In genomic region chr10:133261726-133262325, GRCh38 we compare ENCODE assay signal across 9 cellular contexts. TPM values are rescaled to one million over a fixed set of nuclear protein-coding genes. Genes with fewer than 3 reads are reported as not detected.
DNase-seq lines count a peak whose midpoint lies in the region; ATAC-seq and TF ChIP-seq lines count a peak whose summit lies in the region.
"Had no signal": no experiment of that assay in that cellular context is flagged by ENCODE, and none has a peak within 500 bp of the region (broad histone marks: within the 10 kb centered on the region; RNA-seq: fewer than 3 reads in every experiment).

No MANE protein-coding gene starts in this region.

- no peaks in the 10 kb centered on the region for H3K36me3 ChIP-seq in PC-3 (ENCODE audit: low read depth, low read length)

- no TSS peak for BruUV-seq in PC-3 (replicated peaks; lab: Mats Ljungman, UMichigan)

- TF ChIP-seq CTCF in CD14-positive monocyte (IDR thresholded peaks at IDR 0.05) (no peak), PC-3 (conservative IDR thresholded peaks at IDR 0.05; ENCODE audit: low read depth, low read length) (no peak)

- H2AFZ ChIP-seq in PC-3 (ENCODE audit: low read length): 0 out of 2 replicates have a peak overlapping the region, but pooled peaks have one; percentile 22

- peak; percentile 69 for ATAC-seq in GM19324 (IDR thresholded peaks at IDR 0.05; ENCODE audit: low FRiP score, unreplicated experiment)
- ATAC-seq in HG03439 (IDR thresholded peaks at IDR 0.05; ENCODE audit: unreplicated experiment): peak; percentile 57
- peak; percentile 5; the same call in 1 of the 2 replicates for ATAC-seq in PC-3
- peak; percentile 50 to 60 for ATAC-seq in activated T-cell treated with anti-CD3 and anti-CD28 coated beads, Interleukin-2, amount 50 U/mL, for 4 hours
- ATAC-seq in esophagus mucosa: peak; percentile 67
- peak; percentile 66 for ATAC-seq in stimulated activated effector memory CD8-positive, alpha-beta T cell treated with anti-CD3 and anti-CD28 coated beads, Interleukin-12 subunit alpha, Interleukin-12 subunit beta, amount 100 ng/mL, for 72 hours

- CTCF ChIA-PET in PC-3 (lab: Charles Lee): no interaction called here

- H3K27ac ChIP-seq in PC-3 (ENCODE audit: low read length): peak overlapping the region; percentile 67

- DNase-seq in CD14-positive monocyte (ENCODE audit: low spot score): peak; percentile 88
- peak; percentile 61 for DNase-seq in PC-3
- peak; percentile 84 for DNase-seq in activated T-cell treated with anti-CD3 and anti-CD28 coated beads, Interleukin-2, amount 50 U/mL, for 4 hours
- DNase-seq in myocyte (ENCODE audit: low read depth): peak; percentile 64
- DNase-seq in stimulated activated effector memory CD8-positive, alpha-beta T cell treated with anti-CD3 and anti-CD28 coated beads, Interleukin-12 subunit alpha, Interleukin-12 subunit beta, amount 100 ng/mL, for 72 hours (ENCODE audit: low spot score in 2 of 2): peak; percentile 74 to 87

- no peaks in the 10 kb centered on the region for H4K20me1 ChIP-seq in PC-3 (ENCODE audit: low read length)

- peak overlapping the region; percentile 76 for H3K4me2 ChIP-seq in PC-3 (ENCODE audit: low read length)

- intact Hi-C loops in CD14-positive monocyte (cut with micrococcal nuclease): loop anchor here in 1 of 2 donors (5.0 kb wide), 1 partner anchor 45 kb away; the partner anchor contains the start of genes TUBGCP2 and ZNF511
- intact Hi-C loops in PC-3 (cut with micrococcal nuclease): no loop called here

- no peaks in the 10 kb centered on the region for H3K27me3 ChIP-seq in PC-3 (ENCODE audit: low read length)

- no peaks in the 10 kb centered on the region for H3K79me2 ChIP-seq in PC-3 (ENCODE audit: low read length)

- no peaks in the 10 kb centered on the region for H3K9me3 ChIP-seq in PC-3 (ENCODE audit: low read length)

- H3K4me1 ChIP-seq in PC-3 (ENCODE audit: insufficient read depth, low read length): peaks cover 70% of the 10 kb centered on the region

- no peaks in the 10 kb centered on the region for H3F3A ChIP-seq in PC-3 (ENCODE audit: low read length, unreplicated experiment)

- peak overlapping the region; percentile 84 for H3K9ac ChIP-seq in PC-3 (ENCODE audit: low read length)

- peak overlapping the region; percentile 46 to 56 for H3K4me3 Mint-ChIP-seq in CD14-positive monocyte
- peak overlapping the region; percentile 79 for H3K4me3 Mint-ChIP-seq in activated T-cell treated with anti-CD3 and anti-CD28 coated beads, Interleukin-2, amount 50 U/mL, for 4 hours
- peak overlapping the region; percentile 76 for H3K4me3 Mint-ChIP-seq in stimulated activated effector memory CD8-positive, alpha-beta T cell treated with anti-CD3 and anti-CD28 coated beads, Interleukin-12 subunit alpha, Interleukin-12 subunit beta, amount 100 ng/mL, for 72 hours

- peak overlapping the region; percentile 68 to 99 (median 96) for H3K27ac Mint-ChIP-seq in CD14-positive monocyte
- H3K27ac Mint-ChIP-seq in stimulated activated effector memory CD8-positive, alpha-beta T cell treated with anti-CD3 and anti-CD28 coated beads, Interleukin-12 subunit alpha, Interleukin-12 subunit beta, amount 100 ng/mL, for 72 hours: peak overlapping the region; percentile 88

- no peaks in the 10 kb centered on the region for H3K9me2 ChIP-seq in PC-3 (replicated peaks; ENCODE audit: low read length)

- peaks cover 23 to 37% of the 10 kb centered on the region in 2 donors for H3K36me3 Mint-ChIP-seq in CD14-positive monocyte
- H3K36me3 Mint-ChIP-seq in activated T-cell treated with anti-CD3 and anti-CD28 coated beads, Interleukin-2, amount 50 U/mL, for 4 hours (ENCODE audit: insufficient read depth): no peaks in the 10 kb centered on the region
- H3K36me3 Mint-ChIP-seq in stimulated activated effector memory CD8-positive, alpha-beta T cell treated with anti-CD3 and anti-CD28 coated beads, Interleukin-12 subunit alpha, Interleukin-12 subunit beta, amount 100 ng/mL, for 72 hours: peaks cover 78% of the 10 kb centered on the region

- H3K27me3 Mint-ChIP-seq in CD14-positive monocyte (ENCODE audit: low read depth in 3 of 3): peaks cover 0 to 6% (median 1%) of the 10 kb centered on the region in 3 donors
- H3K27me3 Mint-ChIP-seq in activated T-cell treated with anti-CD3 and anti-CD28 coated beads, Interleukin-2, amount 50 U/mL, for 4 hours (ENCODE audit: low read depth): no peaks in the 10 kb centered on the region

- peak overlapping the region; percentile 61 for H3K4me3 ChIP-seq in PC-3 (ENCODE audit: low read length)

- POLR2A ChIA-PET in PC-3 (lab: Charles Lee; ENCODE audit: unreplicated experiment): no interaction called here

- H3K4me1 Mint-ChIP-seq in CD14-positive monocyte: peaks cover 79% of the 10 kb centered on the region
- peaks cover 70% of the 10 kb centered on the region for H3K4me1 Mint-ChIP-seq in activated T-cell treated with anti-CD3 and anti-CD28 coated beads, Interleukin-2, amount 50 U/mL, for 4 hours (ENCODE audit: low read depth)
- peaks cover 80% of the 10 kb centered on the region for H3K4me1 Mint-ChIP-seq in stimulated activated effector memory CD8-positive, alpha-beta T cell treated with anti-CD3 and anti-CD28 coated beads, Interleukin-12 subunit alpha, Interleukin-12 subunit beta, amount 100 ng/mL, for 72 hours

- no peaks in the 10 kb centered on the region for H3K9me3 Mint-ChIP-seq in CD14-positive monocyte
- H3K9me3 Mint-ChIP-seq in activated T-cell treated with anti-CD3 and anti-CD28 coated beads, Interleukin-2, amount 50 U/mL, for 4 hours: no peaks in the 10 kb centered on the region
- H3K9me3 Mint-ChIP-seq in stimulated activated effector memory CD8-positive, alpha-beta T cell treated with anti-CD3 and anti-CD28 coated beads, Interleukin-12 subunit alpha, Interleukin-12 subunit beta, amount 100 ng/mL, for 72 hours: no peaks in the 10 kb centered on the region

RNA-seq across cellular contexts. Expression of gene ADAM8, which starts 14.8 kb away (rescaled TPM):
- polyA plus RNA-seq in CD14-positive monocyte: 10 to 100 TPM; 32.7 to 72.8 TPM
- total RNA-seq in PC-3 (2014; rRNA removed) (113 and 147 TPM in 2 replicates), esophagus mucosa (2.5 TPM), myocyte (1.5 and 2.0 TPM in 2 replicates)
- total RNA-seq in activated T-cell treated with anti-CD3 and anti-CD28 coated beads, Interleukin-2, amount 50 U/mL, for 4 hours: 10 to 100 TPM; 62.8 to 72.7 (median 70.7) TPM
- 0.91 TPM for polyA plus RNA-seq in myocyte (2012)

RNA-seq across cellular contexts. Expression of gene VENTX, which starts 24.2 kb away (rescaled TPM):
- polyA plus RNA-seq in CD14-positive monocyte: 1 to 10 TPM; 1.4 to 1.6 TPM
- not detected in 2 replicates for total RNA-seq in PC-3 (2014; rRNA removed)
- not detected for total RNA-seq in activated T-cell treated with anti-CD3 and anti-CD28 coated beads, Interleukin-2, amount 50 U/mL, for 4 hours
- 0.12 TPM for total RNA-seq in esophagus mucosa
- total RNA-seq in myocyte: 0.05 TPM in 1 of 2 replicates, not detected in the other
- polyA plus RNA-seq in myocyte (2012): not detected
- total RNA-seq: activated CD8-positive, alpha-beta memory T cell treated with anti-CD3 and anti-CD28 coated beads for 36 hours had no signal

RNA-seq across cellular contexts. Expression of gene UTF1, which starts 31.8 kb away (rescaled TPM):
- polyA plus RNA-seq in CD14-positive monocyte: under 1 TPM; 0.14 to 0.48 TPM
- total RNA-seq in PC-3 (2014; rRNA removed): not detected in 2 replicates
- under 1 TPM in 1 of 3 donors, not detected in 2; 0.25 TPM for total RNA-seq in activated T-cell treated with anti-CD3 and anti-CD28 coated beads, Interleukin-2, amount 50 U/mL, for 4 hours
- not detected for total RNA-seq in esophagus mucosa
- total RNA-seq in myocyte: not detected in 2 replicates
- not detected for polyA plus RNA-seq in myocyte (2012)
- total RNA-seq: activated CD8-positive, alpha-beta memory T cell treated with anti-CD3 and anti-CD28 coated beads for 36 hours had no signal

RNA-seq across cellular contexts. Expression of gene TUBGCP2, which starts 46.8 kb away (rescaled TPM):
- polyA plus RNA-seq in CD14-positive monocyte: 10 to 100 TPM; 25.9 to 39.3 TPM
- total RNA-seq in PC-3 (2014; rRNA removed): 72.9 and 84.4 TPM in 2 replicates
- 10 to 100 TPM; 59.6 to 67.9 (median 62.6) TPM for total RNA-seq in activated T-cell treated with anti-CD3 and anti-CD28 coated beads, Interleukin-2, amount 50 U/mL, for 4 hours
- total RNA-seq in esophagus mucosa: 35.8 TPM
- 66.3 and 71.5 TPM in 2 replicates for total RNA-seq in myocyte
- polyA plus RNA-seq in myocyte (2012): 69.2 TPM

RNA-seq across cellular contexts. Expression of gene ZNF511, which starts 46.9 kb away (rescaled TPM):
- 100 to 1,000 TPM in 1 of 2 donors, 10 to 100 TPM in 1; 84.7 to 118 TPM for polyA plus RNA-seq in CD14-positive monocyte
- total RNA-seq in PC-3 (2014; rRNA removed) (78.4 and 84.3 TPM in 2 replicates), esophagus mucosa (34.9 TPM), myocyte (25.3 and 25.8 TPM in 2 replicates)
- 100 to 1,000 TPM in 1 of 3 donors, 10 to 100 TPM in 2; 84.4 to 117 (median 97.3) TPM for total RNA-seq in activated T-cell treated with anti-CD3 and anti-CD28 coated beads, Interleukin-2, amount 50 U/mL, for 4 hours
- 24.1 TPM for polyA plus RNA-seq in myocyte (2012)

Comparison
In these comparisons a context has a peak if more than half of its experiments do, and no peak if none do; other contexts are left out.
1. Peak in every context shown above with its lines: DNase-seq, ATAC-seq, H3K4me3 ChIP-seq and H3K27ac ChIP-seq.
2. ATAC-seq: peak in every context shown above with its lines; median percentile 69 in GM19324; 67 in esophagus mucosa; 66 in stimulated activated effector memory CD8-positive, alpha-beta T cell treated with anti-CD3 and anti-CD28 coated beads, Interleukin-12 subunit alpha, Interleukin-12 subunit beta, amount 100 ng/mL, for 72 hours; 57 in HG03439; 55 in activated T-cell treated with anti-CD3 and anti-CD28 coated beads, Interleukin-2, amount 50 U/mL, for 4 hours; 5 in PC-3.
3. RNA of gene ADAM8, which starts 14.8 kb away (total RNA-seq): 113 to 147 TPM in PC-3 and 62.8 to 72.7 TPM in activated T-cell treated with anti-CD3 and anti-CD28 coated beads, Interleukin-2, amount 50 U/mL, for 4 hours; 2.5 TPM in esophagus mucosa (single experiment) and 1.5 to 2.0 TPM in myocyte; every median in the first group is over 10 times any median in the second.